13 cellular contexts compared by ENCODE assay signal in genomic region chr10:99981581-99982199, GRCh38. TPM values are rescaled to one million over a fixed set of nuclear protein-coding genes. Genes with fewer than 3 reads are reported as not detected.
DNase-seq lines count a peak whose midpoint lies in the region; ATAC-seq and TF ChIP-seq lines count a peak whose summit lies in the region.
"Had no signal": no experiment of that assay in that cellular context is flagged by ENCODE, and none has a peak within 500 bp of the region (broad histone marks: within the 10 kb centered on the region; RNA-seq: fewer than 3 reads in every experiment).

No MANE protein-coding gene starts in this region.

- H3K36me3 Mint-ChIP-seq in brain (no peaks in the 10 kb centered on the region), mesothelial cell of epicardium (no peaks in the 10 kb centered on the region), WTC11 (no peaks in the 10 kb centered on the region)
- no peaks in the 10 kb centered on the region for H3K36me3 Mint-ChIP-seq in natural killer cell treated with Interleukin-12 subunit alpha and Interleukin-12 subunit beta and Interleukin-15 and Interleukin-18, amount 100 ng/mL, for 72 hours

- no peak overlapping the region for H3K27ac ChIP-seq in BLaER1
- H3K27ac ChIP-seq: SK-N-MC had no signal

- POLR2A ChIA-PET in WTC11 (lab: Charles Lee): no interaction called here

- H3K27me3 Mint-ChIP-seq in brain: no peaks in the 10 kb centered on the region
- no peaks in the 10 kb centered on the region for H3K27me3 Mint-ChIP-seq in mesothelial cell of epicardium (ENCODE audit: low read depth)
- H3K27me3 Mint-ChIP-seq in natural killer cell treated with Interleukin-12 subunit alpha and Interleukin-12 subunit beta and Interleukin-15 and Interleukin-18, amount 100 ng/mL, for 72 hours: no peaks in the 10 kb centered on the region
- H3K27me3 Mint-ChIP-seq in WTC11 (ENCODE audit: low read depth): no peaks in the 10 kb centered on the region
- H3K27me3 Mint-ChIP-seq: CD4-positive, alpha-beta T cell had no signal

- CTCF ChIA-PET in WTC11 (lab: Charles Lee): interaction anchor here (1.4 kb wide), 1 partner anchor 54 kb away, joined by 3 read pairs; no protein-coding TSS in a partner anchor

- H3K9me3 Mint-ChIP-seq in brain: no peaks in the 10 kb centered on the region
- H3K9me3 Mint-ChIP-seq in mesothelial cell of epicardium: no peaks in the 10 kb centered on the region
- no peaks in the 10 kb centered on the region for H3K9me3 Mint-ChIP-seq in natural killer cell treated with Interleukin-12 subunit alpha and Interleukin-12 subunit beta and Interleukin-15 and Interleukin-18, amount 100 ng/mL, for 72 hours
- H3K9me3 Mint-ChIP-seq in WTC11: no peaks in the 10 kb centered on the region
- H3K9me3 Mint-ChIP-seq: CD4-positive, alpha-beta T cell had no signal

- H3K27me3 ChIP-seq in BLaER1: no peaks in the 10 kb centered on the region
- H3K27me3 ChIP-seq: upper lobe of left lung had no signal

- no peak overlapping the region for H3K4me3 ChIP-seq in BLaER1
- H3K4me3 ChIP-seq: SK-N-MC, upper lobe of left lung had no signal

- TF ChIP-seq CTCF in brain (conservative IDR thresholded peaks at IDR 0.05) (no peak), mesothelial cell of epicardium (IDR thresholded peaks at IDR 0.05; ENCODE audit: unreplicated experiment) (no peak), WTC11 (IDR thresholded peaks at IDR 0.05) (no peak)

- no peak overlapping the region for H3K9ac ChIP-seq in BLaER1

- no peaks in the 10 kb centered on the region for H3K9me3 ChIP-seq in BLaER1
- H3K9me3 ChIP-seq: upper lobe of left lung had no signal

- H3K4me3 Mint-ChIP-seq in brain (no peak overlapping the region), mesothelial cell of epicardium (no peak overlapping the region), WTC11 (no peak overlapping the region)
- no peak overlapping the region for H3K4me3 Mint-ChIP-seq in natural killer cell treated with Interleukin-12 subunit alpha and Interleukin-12 subunit beta and Interleukin-15 and Interleukin-18, amount 100 ng/mL, for 72 hours
- H3K4me3 Mint-ChIP-seq: CD4-positive, alpha-beta T cell had no signal

- H3K4me1 Mint-ChIP-seq in brain (peaks cover 47% of the 10 kb centered on the region), mesothelial cell of epicardium (peaks cover 65% of the 10 kb centered on the region), WTC11 (peaks cover 19% of the 10 kb centered on the region)
- H3K4me1 Mint-ChIP-seq in natural killer cell treated with Interleukin-12 subunit alpha and Interleukin-12 subunit beta and Interleukin-15 and Interleukin-18, amount 100 ng/mL, for 72 hours (ENCODE audit: low read depth in 2 of 2): peaks cover 0 to 6% of the 10 kb centered on the region in 2 donors

- peak overlapping the region; percentile 82 for H3K4me2 ChIP-seq in BLaER1

- DNase-seq in NAMALWA (ENCODE audit: low spot score) (peak; percentile 42), mesothelial cell of epicardium (ENCODE audit: low spot score in 2 of 2, unreplicated experiment in 2 of 2) (no peak), WTC11 (ENCODE audit: low spot score) (no peak), cerebellar nuclear complex (lab: John Stamatoyannopoulos, UW) (no peak)
- no peak for DNase-seq in natural killer cell treated with Interleukin-12 subunit alpha and Interleukin-12 subunit beta and Interleukin-15 and Interleukin-18, amount 100 ng/mL, for 72 hours (ENCODE audit: low spot score)
- DNase-seq: activated CD4-positive, alpha-beta T cell treated with anti-CD3 and anti-CD28 coated beads, Interleukin-2, amount 50 U/mL, for 1 hour; CD4-positive, alpha-beta T cell; NCI-H226; upper lobe of left lung had no signal

- H3K4me1 ChIP-seq in BLaER1: peaks cover 51% of the 10 kb centered on the region

- H3K36me3 ChIP-seq in BLaER1: no peaks in the 10 kb centered on the region
- H3K36me3 ChIP-seq: upper lobe of left lung had no signal

- ATAC-seq in natural killer cell treated with Interleukin-12 subunit alpha and Interleukin-12 subunit beta and Interleukin-15 and Interleukin-18, amount 100 ng/mL, for 72 hours: no peak
- ATAC-seq in WTC11 (no peak), GM19463 (IDR thresholded peaks at IDR 0.05; ENCODE audit: unreplicated experiment) (no peak)

- no peaks in the 10 kb centered on the region for H4K20me1 ChIP-seq in BLaER1

- H3K27ac Mint-ChIP-seq in brain: peak overlapping the region in 4 of 5 experiments; percentile 10 to 25 (median 19)
- H3K27ac Mint-ChIP-seq in mesothelial cell of epicardium: peak overlapping the region; percentile 31
- H3K27ac Mint-ChIP-seq in natural killer cell treated with Interleukin-12 subunit alpha and Interleukin-12 subunit beta and Interleukin-15 and Interleukin-18, amount 100 ng/mL, for 72 hours: no peak overlapping the region
- no peak overlapping the region; the same call in 1 of the 2 replicates for H3K27ac Mint-ChIP-seq in WTC11
- H3K27ac Mint-ChIP-seq: CD4-positive, alpha-beta T cell had no signal

TF ChIP-seq in WTC11, 78 proteins besides CTCF, POLR2A, EP300 and RAD21:
- TF ChIP-seq ATF3 (CRISPR knock-in tag; conservative IDR thresholded peaks at IDR 0.05): no peak
- TF ChIP-seq HMGA2 (CRISPR knock-in tag; IDR thresholded peaks at IDR 0.05): no peak
- no peak for TF ChIP-seq ZNF138 (CRISPR knock-in tag; conservative IDR thresholded peaks at IDR 0.05)
- no peak for TF ChIP-seq ZMAT4 (CRISPR knock-in tag; IDR thresholded peaks at IDR 0.05)
- no peak for TF ChIP-seq CBFB (CRISPR knock-in tag; IDR thresholded peaks at IDR 0.05; ENCODE audit: low read depth)
- TF ChIP-seq TCF7 (CRISPR knock-in tag; IDR thresholded peaks at IDR 0.05; ENCODE audit: low read depth): no peak

RNA-seq across cellular contexts. Expression of gene DNMBP, which starts 28.1 kb away (rescaled TPM):
- 4.5 TPM for polyA plus RNA-seq in brain (ENCODE audit: insufficient read depth, low read depth, low replicate concordance)
- total RNA-seq in mesothelial cell of epicardium (34.7 to 35.8 TPM (median 35.3 TPM) in 3 replicates), WTC11 (2021) (19.7 to 25.3 TPM (median 22.2 TPM) in 3 replicates)
- total RNA-seq in natural killer cell treated with Interleukin-12 subunit alpha and Interleukin-12 subunit beta and Interleukin-15 and Interleukin-18, amount 100 ng/mL, for 72 hours: 1 to 10 TPM; 4.1 to 4.3 TPM

Comparison
In these comparisons a context has a peak if more than half of its experiments do, and no peak if none do; other contexts are left out.
1. H3K27ac Mint-ChIP-seq: peak in brain (4 of 5) and mesothelial cell of epicardium (single experiment); none in natural killer cell treated with Interleukin-12 subunit alpha and Interleukin-12 subunit beta and Interleukin-15 and Interleukin-18, amount 100 ng/mL, for 72 hours (0 of 2) and WTC11 (single experiment).